36 cellular contexts compared by ENCODE assay signal in genomic region chrY:19026631-19027030, GRCh38.
DNase-seq lines count a peak whose midpoint lies in the region; ATAC-seq, FAIRE-seq and TF ChIP-seq lines count a peak whose summit lies in the region.
"Had no signal": no experiment of that assay in that cellular context is flagged by ENCODE, and none has a peak within 500 bp of the region (broad histone marks: within the 10 kb centered on the region; RNA-seq: fewer than 3 reads in every experiment).

No MANE protein-coding gene starts in this region.

- FAIRE-seq in HepG2 (lab: Jason Lieb, UNC) (no peak), A549 (lab: Jason Lieb, UNC) (no peak), islet of Langerhans (lab: Jason Lieb, UNC) (peak; percentile 53), small intestine (lab: Jason Lieb, UNC) (peak; percentile 70)
- FAIRE-seq: A204.1, D721Med had no signal

- no TSS peak for BruUV-seq in HepG2 (replicated peaks; lab: Mats Ljungman, UMichigan)

- no peak for TF ChIP-seq RAD21 in HepG2 (CRISPR knock-in tag; IDR thresholded peaks at IDR 0.05)
- no peak for TF ChIP-seq RAD21 in A549 (conservative IDR thresholded peaks at IDR 0.05 in 1 of 2, IDR thresholded peaks at IDR 0.05 in 1 of 2)

- no peaks in the 10 kb centered on the region for H3K79me2 ChIP-seq in HepG2 (ENCODE audit: insufficient read depth, low read length)

- no peak for TF ChIP-seq POLR2A in HepG2 (IDR thresholded peaks at IDR 0.05; ENCODE audit: insufficient read depth in 1 of 2, low read depth in 2 of 2, low read length in 2 of 2)
- no peak for TF ChIP-seq POLR2A in right lobe of liver (IDR thresholded peaks at IDR 0.05)
- TF ChIP-seq POLR2A in A549 (IDR thresholded peaks at IDR 0.05; ENCODE audit: low read length), result no peak

- H3K9ac ChIP-seq in HepG2 (ENCODE audit: insufficient read depth, low read depth, low read length), result no peak overlapping the region
- H3K9ac ChIP-seq: BLaER1; BLaER1 treated with 17β-estradiol and CSF1 and Interleukin-3, amounts not matched to agents 10 nM and 100 nM had no signal

- intact Hi-C loops in HepG2 (cut with micrococcal nuclease; ENCODE audit: unreplicated experiment) (no loop called here), right lobe of liver (cut with DNase I) (no loop called here)

- H3K27me3 ChIP-seq in HepG2 (ENCODE audit: control insufficient read depth in 1 of 2, insufficient read depth in 2 of 2, low read length in 2 of 2) (no peaks in the 10 kb centered on the region), right lobe of liver (no peaks in the 10 kb centered on the region), small intestine (ENCODE audit: control insufficient read depth in 2 of 2, insufficient read depth in 2 of 2, low read length in 2 of 2) (no peaks in the 10 kb centered on the region)
- H3K27me3 ChIP-seq: BE2C; BLaER1; BLaER1 treated with 17β-estradiol and CSF1 and Interleukin-3, amounts not matched to agents 10 nM and 100 nM had no signal

- H3K27ac Mint-ChIP-seq in activated CD4-positive, alpha-beta memory T cell treated with anti-CD3 and anti-CD28 coated beads, Interleukin-2, amount 10 ng/mL, durations not matched to agents 7 days and 5 days, result no peak overlapping the region
- H3K27ac Mint-ChIP-seq: B cell; CD14-positive monocyte; CD4-positive, alpha-beta memory T cell; CD4-positive, alpha-beta T cell; CD4-positive, CD25-positive, alpha-beta regulatory T cell; CD8-positive, alpha-beta memory T cell; CD8-positive, alpha-beta T cell had no signal

- POLR2A ChIA-PET in HepG2 (lab: Yijun Ruan, JAX), result no interaction called here
- POLR2A ChIA-PET in A549 (lab: Yijun Ruan, JAX), result no interaction called here
- POLR2A ChIA-PET in activated CD4-positive, alpha-beta memory T cell treated with anti-CD3 and anti-CD28 coated beads, Interleukin-2, amount 10 ng/mL, durations not matched to agents 7 days and 5 days (lab: Charles Lee), result no interaction called here

- no peaks in the 10 kb centered on the region for H4K20me1 ChIP-seq in HepG2 (ENCODE audit: insufficient read depth, low read length)
- H4K20me1 ChIP-seq: BLaER1; BLaER1 treated with 17β-estradiol and CSF1 and Interleukin-3, amounts not matched to agents 10 nM and 100 nM had no signal

- no peaks in the 10 kb centered on the region for H3K27me3 Mint-ChIP-seq in activated CD4-positive, alpha-beta memory T cell treated with anti-CD3 and anti-CD28 coated beads, Interleukin-2, amount 10 ng/mL, durations not matched to agents 7 days and 5 days
- H3K27me3 Mint-ChIP-seq: B cell; CD4-positive, alpha-beta memory T cell; CD4-positive, alpha-beta T cell; CD4-positive, CD25-positive, alpha-beta regulatory T cell; CD8-positive, alpha-beta memory T cell had no signal

- H3K36me3 Mint-ChIP-seq in activated CD4-positive, alpha-beta memory T cell treated with anti-CD3 and anti-CD28 coated beads, Interleukin-2, amount 10 ng/mL, durations not matched to agents 7 days and 5 days (ENCODE audit: low read depth), result no peaks in the 10 kb centered on the region
- H3K36me3 Mint-ChIP-seq: CD14-positive monocyte; CD4-positive, alpha-beta memory T cell; CD4-positive, CD25-positive, alpha-beta regulatory T cell; CD8-positive, alpha-beta memory T cell had no signal

- H3K4me3 ChIP-seq in HepG2 (replicated peaks in 1 of 3; ENCODE audit: insufficient read depth in 1 of 3, low read depth in 2 of 3, low read length in 3 of 3) (no peak overlapping the region), right lobe of liver (no peak overlapping the region), A549 (no peak overlapping the region), small intestine (ENCODE audit: low read depth in 1 of 2, low read length in 2 of 2) (no peak overlapping the region)
- H3K4me3 ChIP-seq: BLaER1; BLaER1 treated with 17β-estradiol and CSF1 and Interleukin-3, amounts not matched to agents 10 nM and 100 nM had no signal

- H3K4me1 ChIP-seq in HepG2 (ENCODE audit: insufficient read depth, low read length) (no peaks in the 10 kb centered on the region), right lobe of liver (no peaks in the 10 kb centered on the region), A549 (no peaks in the 10 kb centered on the region), small intestine (ENCODE audit: control insufficient read depth in 2 of 2, insufficient read depth in 1 of 2, low read depth in 1 of 2, low read length in 1 of 2) (no peaks in the 10 kb centered on the region)
- H3K4me1 ChIP-seq: BE2C; BLaER1; BLaER1 treated with 17β-estradiol and CSF1 and Interleukin-3, amounts not matched to agents 10 nM and 100 nM; Caco-2 had no signal

- no peak overlapping the region for H3K4me2 ChIP-seq in HepG2 (ENCODE audit: low read depth, low read length)
- no peak overlapping the region for H3K4me2 ChIP-seq in A549
- H3K4me2 ChIP-seq: BLaER1; BLaER1 treated with 17β-estradiol and CSF1 and Interleukin-3, amounts not matched to agents 10 nM and 100 nM had no signal

- no peak for DNase-seq in HepG2 (ENCODE audit: low spot score)
- DNase-seq in right lobe of liver, result no peak
- no peak for DNase-seq in A549 (ENCODE audit: low read depth in 1 of 2, low spot score in 1 of 2)
- no peak for DNase-seq in small intestine
- DNase-seq in NCI-H1092 (lab: John Stamatoyannopoulos, UW), result no peak
- DNase-seq in activated CD4-positive, alpha-beta memory T cell treated with anti-CD3 and anti-CD28 coated beads, Interleukin-2, amount 10 ng/mL, durations not matched to agents 7 days and 5 days, result no peak
- no peak for DNase-seq in KG1 (lab: John Stamatoyannopoulos, UW)
- DNase-seq: 8988T; ACHN; AML-193; BE2C; C1 segment of cervical spinal cord; Caco-2; Calu3; CD4-positive, alpha-beta memory T cell; CD4-positive, alpha-beta T cell; CD4-positive, CD25-positive, alpha-beta regulatory T cell; CD8-positive, alpha-beta memory T cell; CD8-positive, alpha-beta T cell; COR-L47; DMS 273 treated with DMSO at 0.1 percent for 48 hours; DMS153; DMS53; DMS79; DMS79 treated with DMSO at 0.1 percent for 48 hours; DND-41; EL had no signal

- H3K36me3 ChIP-seq in HepG2 (replicated peaks in 1 of 2; ENCODE audit: control insufficient read depth in 1 of 2, insufficient read depth in 2 of 2, low read length in 2 of 2) (no peaks in the 10 kb centered on the region), right lobe of liver (no peaks in the 10 kb centered on the region), small intestine (ENCODE audit: control insufficient read depth in 2 of 2, insufficient read depth in 2 of 2, low read length in 2 of 2) (no peaks in the 10 kb centered on the region)
- H3K36me3 ChIP-seq: BE2C; BLaER1; BLaER1 treated with 17β-estradiol and CSF1 and Interleukin-3, amounts not matched to agents 10 nM and 100 nM had no signal

- in situ Hi-C loops in HepG2 (cut with HindIII; ENCODE audit: extremely low pct_ligation_motif_present, low pct_unique_long_range_greater_than_20kb), result no loop called here

- no peaks in the 10 kb centered on the region for H3K9me3 Mint-ChIP-seq in activated CD4-positive, alpha-beta memory T cell treated with anti-CD3 and anti-CD28 coated beads, Interleukin-2, amount 10 ng/mL, durations not matched to agents 7 days and 5 days
- H3K9me3 Mint-ChIP-seq: CD14-positive monocyte; CD4-positive, alpha-beta memory T cell; CD4-positive, alpha-beta T cell; CD4-positive, CD25-positive, alpha-beta regulatory T cell; CD8-positive, alpha-beta memory T cell; CD8-positive, alpha-beta T cell had no signal

- CTCF ChIA-PET in HepG2 (lab: Yijun Ruan, JAX; ENCODE audit: low intra/inter-chr PET ratio, low total read pairs), result no interaction called here
- CTCF ChIA-PET in A549 (lab: Yijun Ruan, JAX), result no interaction called here
- CTCF ChIA-PET in activated CD4-positive, alpha-beta memory T cell treated with anti-CD3 and anti-CD28 coated beads, Interleukin-2, amount 10 ng/mL, durations not matched to agents 7 days and 5 days (lab: Charles Lee), result no interaction called here

- H3K9me3 ChIP-seq in HepG2 (ENCODE audit: low read length), result no peaks in the 10 kb centered on the region
- no peaks in the 10 kb centered on the region for H3K9me3 ChIP-seq in right lobe of liver
- no peaks in the 10 kb centered on the region for H3K9me3 ChIP-seq in A549
- H3K9me3 ChIP-seq in small intestine (ENCODE audit: control insufficient read depth, low read depth), result no peaks in the 10 kb centered on the region
- H3K9me3 ChIP-seq: BE2C; BLaER1; BLaER1 treated with 17β-estradiol and CSF1 and Interleukin-3, amounts not matched to agents 10 nM and 100 nM; Caco-2 had no signal

- ATAC-seq in HepG2 (no peak), right lobe of liver (no peak), A549 (no peak)
- ATAC-seq: CD8-positive, alpha-beta T cell had no signal

- H3K27ac ChIP-seq in HepG2 (ENCODE audit: extremely low read length, insufficient read depth, low read length) (no peak overlapping the region), right lobe of liver (no peak overlapping the region), A549 (no peak overlapping the region), small intestine (ENCODE audit: low read depth in 1 of 2, low read length in 1 of 2) (no peak overlapping the region)
- H3K27ac ChIP-seq: 22Rv1; BLaER1; BLaER1 treated with 17β-estradiol and CSF1 and Interleukin-3, amounts not matched to agents 10 nM and 100 nM; C4-2B had no signal

- TF ChIP-seq EP300 in HepG2 (IDR thresholded peaks at IDR 0.05; ENCODE audit: low read depth in 2 of 2, low read length in 2 of 2) (no peak), HepG2 (CRISPR knock-in tag; IDR thresholded peaks at IDR 0.05; ENCODE audit: borderline replicate concordance) (no peak), A549 (IDR thresholded peaks at IDR 0.05) (no peak)

- TF ChIP-seq CTCF in HepG2 (CRISPR knock-in tag; IDR thresholded peaks at IDR 0.05) (no peak), right lobe of liver (IDR thresholded peaks at IDR 0.05) (no peak), A549 (IDR thresholded peaks at IDR 0.05) (no peak)

- no peak overlapping the region for H3K4me3 Mint-ChIP-seq in activated CD4-positive, alpha-beta memory T cell treated with anti-CD3 and anti-CD28 coated beads, Interleukin-2, amount 10 ng/mL, durations not matched to agents 7 days and 5 days
- H3K4me3 Mint-ChIP-seq: B cell; CD14-positive monocyte; CD4-positive, alpha-beta memory T cell; CD4-positive, alpha-beta T cell; CD4-positive, CD25-positive, alpha-beta regulatory T cell; CD8-positive, alpha-beta memory T cell; CD8-positive, alpha-beta T cell had no signal

- 65% methylated on average over 3 of the region's 3 CpGs for WGBS in HepG2 (ENCODE audit: low lambda C conversion rate)
- no CpG with 5 or more reads among the region's 3 CpGs for WGBS in right lobe of liver (ENCODE audit: insufficient coverage, low coverage, low lambda C conversion rate, missing lambda C conversion rate)
- 88% methylated on average over 3 of the region's 3 CpGs for WGBS in A549 (ENCODE audit: missing lambda C conversion rate)
- 97 to 98% methylated on average over 3 of the region's 3 CpGs; no CpG with 5 or more reads in 1 of the 3 donors for WGBS in small intestine, 3 donors

- H3K4me1 Mint-ChIP-seq in activated CD4-positive, alpha-beta memory T cell treated with anti-CD3 and anti-CD28 coated beads, Interleukin-2, amount 10 ng/mL, durations not matched to agents 7 days and 5 days, result no peaks in the 10 kb centered on the region
- H3K4me1 Mint-ChIP-seq: B cell; CD4-positive, alpha-beta memory T cell; CD4-positive, CD25-positive, alpha-beta regulatory T cell; CD8-positive, alpha-beta memory T cell had no signal

- H2AFZ ChIP-seq in HepG2 (ENCODE audit: low read length), result no peak overlapping the region

TF ChIP-seq in HepG2, 621 proteins besides CTCF, POLR2A, EP300 and RAD21 (continues in another document):
- peak; percentile 80 for TF ChIP-seq MAFF (IDR thresholded peaks at IDR 0.05; ENCODE audit: low read depth, low read length)

Comparison
In these comparisons a context has a peak if more than half of its experiments do, and no peak if none do; other contexts are left out.
1. Of the 38 proteins assayed by ChIP-seq in both HepG2 and A549: peak only in HepG2: none; only in A549: none; in both: MAFK; in neither: 37.